ENCODE assay signal across 24 cellular contexts in genomic region chr15:57278439-57278838, GRCh38.
"Had no signal": no experiment of that assay in that cellular context is flagged by ENCODE, and none has a peak within 500 bp of the region (broad histone marks: within the 10 kb centered on the region; RNA-seq: fewer than 3 reads in every experiment).

No MANE protein-coding gene starts in this region.

- H3K9me3 Mint-ChIP-seq: activated T-helper 1 cell treated with anti-CD3 and anti-CD28 coated beads, Interleukin-12 subunit alpha, Interleukin-12 subunit beta, Interleukin-2, Interleukin-4 antibody, amounts not matched to agents 30 ng/mL and 10 ng/mL and 1 ng/mL, durations not matched to agents 14 hours and 24 hours and 36 hours; nephron progenitor cell; T-helper 2 cell treated with Interferon-gamma antibody and Interleukin-4, amounts not matched to agents 5 μg/mL and 100 μg/mL, for 36 hours had no signal

- H3K4me3 ChIP-seq: colonic mucosa, gastrocnemius medialis, left ventricle myocardium inferior, lung, skin epidermis, tibial nerve had no signal

- H3K27ac Mint-ChIP-seq: activated naive CD8-positive, alpha-beta T cell; activated T-helper 1 cell treated with anti-CD3 and anti-CD28 coated beads, Interleukin-12 subunit alpha, Interleukin-12 subunit beta, Interleukin-2, Interleukin-4 antibody, amounts not matched to agents 30 ng/mL and 10 ng/mL and 1 ng/mL, durations not matched to agents 14 hours and 24 hours and 36 hours; nephron progenitor cell had no signal

- H3K4me1 ChIP-seq: colonic mucosa, gastrocnemius medialis, left ventricle myocardium inferior, tibial nerve had no signal

- H3K4me3 Mint-ChIP-seq: activated naive CD8-positive, alpha-beta T cell; activated T-helper 1 cell treated with anti-CD3 and anti-CD28 coated beads, Interleukin-12 subunit alpha, Interleukin-12 subunit beta, Interleukin-2, Interleukin-4 antibody, amounts not matched to agents 30 ng/mL and 10 ng/mL and 1 ng/mL, durations not matched to agents 14 hours and 24 hours and 36 hours; T-helper 2 cell treated with Interferon-gamma antibody and Interleukin-4, amounts not matched to agents 5 μg/mL and 100 μg/mL, for 36 hours had no signal

- H3K9me3 ChIP-seq: colonic mucosa, gastrocnemius medialis, left ventricle myocardium inferior, neutrophil, tibial nerve had no signal

- H3K36me3 ChIP-seq: colonic mucosa had no signal

- DNase-seq: activated CD4-positive, alpha-beta T cell treated with anti-CD3 and anti-CD28 coated beads for 4 hours; activated CD4-positive, alpha-beta T cell treated with anti-CD3 and anti-CD28 coated beads, Interleukin-2, amount 50 U/mL, for 4 hours; activated gamma-delta T cell; activated T-cell treated with anti-CD3 and anti-CD28 coated beads for 4 hours; anterior cingulate cortex; cerebellar nuclear complex; colonic mucosa; effector memory CD4-positive, alpha-beta T cell; gastrocnemius medialis; glutamatergic neuron; islet precursor cell; left ventricle myocardium inferior; nephron progenitor cell; stimulated activated CD4-positive, alpha-beta T cell treated with anti-CD3 and anti-CD28 coated beads, Interleukin-12 subunit alpha, Interleukin-12 subunit beta, amount 100 ng/mL, for 4 hours; stimulated activated CD4-positive, alpha-beta T cell treated with anti-CD3 and anti-CD28 coated beads, Interleukin-4, amount 100 ng/mL, for 1 hour; T-helper 1 cell had no signal

- H3K27me3 ChIP-seq: colonic mucosa, gastrocnemius medialis, neutrophil, tibial nerve had no signal

- ATAC-seq: gastrocnemius medialis, sciatic nerve had no signal

- H3K27me3 Mint-ChIP-seq: activated naive CD8-positive, alpha-beta T cell had no signal

- H3K27ac ChIP-seq: colonic mucosa, gastrocnemius medialis, left ventricle myocardium inferior, neutrophil, skin epidermis, tibial nerve had no signal
